Comparison of ENCODE assay signal across 8 cellular contexts in genomic region chr11:17760102-17761029, GRCh38. TPM values are rescaled to one million over a fixed set of nuclear protein-coding genes. Genes with fewer than 3 reads are reported as not detected.
DNase-seq lines count a peak whose midpoint lies in the region; ATAC-seq and TF ChIP-seq lines count a peak whose summit lies in the region.

No MANE protein-coding gene starts in this region.

- no peaks in the 10 kb centered on the region for H3K4me1 Mint-ChIP-seq in activated CD4-positive, alpha-beta T cell treated with anti-CD3 and anti-CD28 coated beads, Interleukin-2, amount 10 ng/mL, durations not matched to agents 24 days and 14 days
- H3K4me1 Mint-ChIP-seq in GM23338 (peaks cover 2% of the 10 kb centered on the region; the same call in 2 of the 3 replicates), activated B cell treated with CpG ODN at 0.5 μM for 24 hours (no peaks in the 10 kb centered on the region)

- H3K4me3 ChIP-seq in GM23338, result no peak overlapping the region
- no peak overlapping the region for H3K4me3 ChIP-seq in heart left ventricle
- no peak overlapping the region for H3K4me3 ChIP-seq in smooth muscle cell

- no peaks in the 10 kb centered on the region for H3K27me3 ChIP-seq in GM23338 (ENCODE audit: insufficient read depth)
- no peaks in the 10 kb centered on the region for H3K27me3 ChIP-seq in heart left ventricle
- peaks cover 19% of the 10 kb centered on the region for H3K27me3 ChIP-seq in smooth muscle cell (ENCODE audit: low read depth)

- POLR2A ChIA-PET in activated B cell treated with CpG ODN at 0.5 μM for 24 hours (lab: Charles Lee), result no interaction called here

- no peaks in the 10 kb centered on the region for H3K9me3 Mint-ChIP-seq in activated CD4-positive, alpha-beta T cell treated with anti-CD3 and anti-CD28 coated beads, Interleukin-2, amount 10 ng/mL, durations not matched to agents 24 days and 14 days
- H3K9me3 Mint-ChIP-seq in GM23338, result no peaks in the 10 kb centered on the region
- H3K9me3 Mint-ChIP-seq in activated B cell treated with CpG ODN at 0.5 μM for 24 hours, result peaks cover 4% of the 10 kb centered on the region

- no peak overlapping the region for H3K27ac Mint-ChIP-seq in activated CD4-positive, alpha-beta T cell treated with anti-CD3 and anti-CD28 coated beads, Interleukin-2, amount 10 ng/mL, durations not matched to agents 24 days and 14 days
- no peak overlapping the region for H3K27ac Mint-ChIP-seq in GM23338
- no peak overlapping the region for H3K27ac Mint-ChIP-seq in activated B cell treated with CpG ODN at 0.5 μM for 24 hours

- TF ChIP-seq POLR2A in heart left ventricle (IDR thresholded peaks at IDR 0.05), result no peak

- WGBS in heart left ventricle, 4 donors, result 43 to 56% (median 50%) methylated on average over 16 to 23 of the region's 23 CpGs
- 55% methylated on average over 23 of the region's 23 CpGs for WGBS in smooth muscle cell (ENCODE audit: low lambda C conversion rate)

- H2AFZ ChIP-seq in GM23338 (no peak overlapping the region), smooth muscle cell (ENCODE audit: low read depth) (no peak overlapping the region)

- H3K9me3 ChIP-seq in heart left ventricle, result peaks cover 0 to 10% (median 0%) of the 10 kb centered on the region in 12 donors
- H3K9me3 ChIP-seq in smooth muscle cell (replicated peaks; ENCODE audit: low read depth), result peaks cover 3% of the 10 kb centered on the region

- H3K4me1 ChIP-seq in GM23338 (ENCODE audit: insufficient read depth) (no peaks in the 10 kb centered on the region), heart left ventricle (peaks cover 0 to 5% (median 0%) of the 10 kb centered on the region in 12 donors), smooth muscle cell (ENCODE audit: low read depth) (peaks cover 6% of the 10 kb centered on the region)

- intact Hi-C loops in activated CD4-positive, alpha-beta T cell treated with anti-CD3 and anti-CD28 coated beads, Interleukin-2, amount 10 ng/mL, durations not matched to agents 24 days and 14 days (cut with micrococcal nuclease), result loop anchor here (1.0 kb wide), 1 partner anchor 219 kb away; no protein-coding TSS in a partner anchor
- intact Hi-C loops in activated B cell treated with CpG ODN at 0.5 μM for 24 hours (cut with micrococcal nuclease), result loop anchor here (1.0 kb wide), 1 partner anchor 219 kb away; no protein-coding TSS in a partner anchor
- intact Hi-C loops in heart left ventricle (cut with DNase I), result loop anchor here in 8 of 10 donors (1.0 to 10.0 kb wide), 5 partner anchors 84 to 219 kb away; no protein-coding TSS in a partner anchor

- H3K27me3 Mint-ChIP-seq in activated CD4-positive, alpha-beta T cell treated with anti-CD3 and anti-CD28 coated beads, Interleukin-2, amount 10 ng/mL, durations not matched to agents 24 days and 14 days, result no peaks in the 10 kb centered on the region
- H3K27me3 Mint-ChIP-seq in GM23338 (ENCODE audit: insufficient read depth, low read depth, poor library complexity), result peaks cover 4% of the 10 kb centered on the region
- H3K27me3 Mint-ChIP-seq in activated B cell treated with CpG ODN at 0.5 μM for 24 hours, result peaks cover 3% of the 10 kb centered on the region

- ATAC-seq in GM23338 (peak; percentile 99), activated B cell treated with CpG ODN at 0.5 μM for 24 hours (ENCODE audit: low read depth) (peak; percentile 28), heart left ventricle (peak; percentile 67 to 93 (median 86))

- CTCF ChIA-PET in activated B cell treated with CpG ODN at 0.5 μM for 24 hours (lab: Charles Lee), result no interaction called here

- no peaks in the 10 kb centered on the region for H3F3A ChIP-seq in GM23338 (replicated peaks; ENCODE audit: low read depth)
- H3F3A ChIP-seq in smooth muscle cell (ENCODE audit: low read depth), result no peaks in the 10 kb centered on the region

- DNase-seq in activated CD4-positive, alpha-beta T cell treated with anti-CD3 and anti-CD28 coated beads, Interleukin-2, amount 10 ng/mL, durations not matched to agents 24 days and 14 days, result peak; percentile 74
- DNase-seq in activated CD4-positive, alpha-beta T cell treated with anti-CD3 and anti-CD28 coated beads for 1 hour, result no peak
- DNase-seq in GM23338 (ENCODE audit: low spot score) (peak; percentile 92), NCI-H1092 treated with DMSO at 0.1 percent for 48 hours (lab: John Stamatoyannopoulos, UW) (peak; percentile 71), activated B cell treated with CpG ODN at 0.5 μM for 24 hours (no peak), heart left ventricle (peak in 4 of 5 donors; percentile 30 to 63 (median 52)), smooth muscle cell (lab: John Stamatoyannopoulos, UW; ENCODE audit: unreplicated experiment) (no peak), activated gamma-delta T cell (lab: John Stamatoyannopoulos, UW) (no peak)

- H3K4me3 Mint-ChIP-seq in activated CD4-positive, alpha-beta T cell treated with anti-CD3 and anti-CD28 coated beads, Interleukin-2, amount 10 ng/mL, durations not matched to agents 24 days and 14 days, result no peak overlapping the region
- no peak overlapping the region for H3K4me3 Mint-ChIP-seq in GM23338
- no peak overlapping the region for H3K4me3 Mint-ChIP-seq in activated B cell treated with CpG ODN at 0.5 μM for 24 hours

- no peaks in the 10 kb centered on the region for H3K36me3 Mint-ChIP-seq in activated CD4-positive, alpha-beta T cell treated with anti-CD3 and anti-CD28 coated beads, Interleukin-2, amount 10 ng/mL, durations not matched to agents 24 days and 14 days (ENCODE audit: low read depth)
- H3K36me3 Mint-ChIP-seq in GM23338 (ENCODE audit: low read depth), result no peaks in the 10 kb centered on the region
- no peaks in the 10 kb centered on the region for H3K36me3 Mint-ChIP-seq in activated B cell treated with CpG ODN at 0.5 μM for 24 hours (ENCODE audit: low read depth)

- no peaks in the 10 kb centered on the region for H3K79me2 ChIP-seq in GM23338 (replicated peaks; ENCODE audit: insufficient read depth)
- H3K79me2 ChIP-seq in smooth muscle cell (ENCODE audit: low read depth), result no peaks in the 10 kb centered on the region

- TF ChIP-seq CTCF in GM23338 (conservative IDR thresholded peaks at IDR 0.05; ENCODE audit: low read depth in 2 of 2) (peak; percentile 81 to 94), activated B cell treated with CpG ODN at 0.5 μM for 24 hours (IDR thresholded peaks at IDR 0.05) (no peak), heart left ventricle (IDR thresholded peaks at IDR 0.05) (peak; percentile 39 to 73 (median 62)), smooth muscle cell (IDR thresholded peaks at IDR 0.05; ENCODE audit: borderline replicate concordance, insufficient read depth, poor library complexity, severe bottlenecking) (peak; percentile 40)

- H3K9me2 ChIP-seq in GM23338 (ENCODE audit: insufficient read depth), result no peaks in the 10 kb centered on the region

- H3K36me3 ChIP-seq in GM23338 (ENCODE audit: insufficient read depth) (no peaks in the 10 kb centered on the region), heart left ventricle (no peaks in the 10 kb centered on the region), smooth muscle cell (ENCODE audit: low read depth) (no peaks in the 10 kb centered on the region)

- H4K20me1 ChIP-seq in GM23338 (replicated peaks; ENCODE audit: insufficient read depth) (no peaks in the 10 kb centered on the region), smooth muscle cell (ENCODE audit: low read depth) (no peaks in the 10 kb centered on the region)

- H3K4me2 ChIP-seq in GM23338, result no peak overlapping the region
- no peak overlapping the region for H3K4me2 ChIP-seq in smooth muscle cell

- H3K27ac ChIP-seq in GM23338 (ENCODE audit: low read depth) (no peak overlapping the region), heart left ventricle (no peak overlapping the region), smooth muscle cell (ENCODE audit: low read depth) (no peak overlapping the region)

- H3K9ac ChIP-seq in smooth muscle cell (ENCODE audit: low read depth), result no peak overlapping the region

TF ChIP-seq in GM23338, 12 proteins besides CTCF, POLR2A, EP300 and RAD21:
- no peak for TF ChIP-seq JUNB (IDR thresholded peaks at IDR 0.05; ENCODE audit: unreplicated experiment)
TF ChIP-seq in GM23338: peak in this region for 0.

RNA-seq across cellular contexts. Expression of gene KCNC1, which starts 25.8 kb away (rescaled TPM):
- total RNA-seq in activated CD4-positive, alpha-beta T cell treated with anti-CD3 and anti-CD28 coated beads, Interleukin-2, amount 10 ng/mL, durations not matched to agents 24 days and 14 days, result not detected in 2 replicates
- total RNA-seq in GM23338 (2014; rRNA removed; shearing (Covaris generic)), result not detected in 2 replicates
- polyA plus RNA-seq in GM23338 (2016; fragmentation: Nextera tagmentation; extraction: Ambion mirVana), result 0.11 and 0.17 TPM in 2 replicates
- total RNA-seq in activated B cell treated with CpG ODN at 0.5 μM for 24 hours, result not detected in 2 replicates
- total RNA-seq in heart left ventricle, result under 1 TPM in 3 of 9 donors, not detected in 6; 0.02 to 0.25 (median 0.05) TPM
- not detected for polyA plus RNA-seq in heart left ventricle
- 0.18 TPM in 1 of 2 replicates, not detected in the other for total RNA-seq in smooth muscle cell
- polyA plus RNA-seq in smooth muscle cell, result 0.30 TPM in 1 of 2 replicates, not detected in the other

RNA-seq across cellular contexts. Expression of gene MYOD1, which starts 41.0 kb away (rescaled TPM):
- total RNA-seq in activated CD4-positive, alpha-beta T cell treated with anti-CD3 and anti-CD28 coated beads, Interleukin-2, amount 10 ng/mL, durations not matched to agents 24 days and 14 days, result not detected in 2 replicates
- not detected in 2 replicates for total RNA-seq in GM23338 (2014; rRNA removed; shearing (Covaris generic))
- polyA plus RNA-seq in GM23338 (2016; fragmentation: Nextera tagmentation; extraction: Ambion mirVana), result not detected in 2 replicates
- total RNA-seq in activated B cell treated with CpG ODN at 0.5 μM for 24 hours, result not detected in 2 replicates
- not detected for total RNA-seq in heart left ventricle
- not detected for polyA plus RNA-seq in heart left ventricle
- total RNA-seq in smooth muscle cell, result not detected in 2 replicates
- polyA plus RNA-seq in smooth muscle cell, result not detected in 2 replicates

Comparison
In these comparisons a context has a peak if more than half of its experiments do, and no peak if none do; other contexts are left out.
1. DNase-seq: peak in activated CD4-positive, alpha-beta T cell treated with anti-CD3 and anti-CD28 coated beads, Interleukin-2, amount 10 ng/mL, durations not matched to agents 24 days and 14 days (single experiment), GM23338 (single experiment), NCI-H1092 treated with DMSO at 0.1 percent for 48 hours (single experiment) and heart left ventricle (4 of 5); none in activated CD4-positive, alpha-beta T cell treated with anti-CD3 and anti-CD28 coated beads for 1 hour (single experiment), activated B cell treated with CpG ODN at 0.5 μM for 24 hours (single experiment), smooth muscle cell (single experiment) and activated gamma-delta T cell (single experiment).
2. ATAC-seq: peak in every context shown above with its lines; median percentile 99 in GM23338; 86 in heart left ventricle; 28 in activated B cell treated with CpG ODN at 0.5 μM for 24 hours.